Comparison of ENCODE assay signal across 1 cellular context in the genomic region with DNA sequence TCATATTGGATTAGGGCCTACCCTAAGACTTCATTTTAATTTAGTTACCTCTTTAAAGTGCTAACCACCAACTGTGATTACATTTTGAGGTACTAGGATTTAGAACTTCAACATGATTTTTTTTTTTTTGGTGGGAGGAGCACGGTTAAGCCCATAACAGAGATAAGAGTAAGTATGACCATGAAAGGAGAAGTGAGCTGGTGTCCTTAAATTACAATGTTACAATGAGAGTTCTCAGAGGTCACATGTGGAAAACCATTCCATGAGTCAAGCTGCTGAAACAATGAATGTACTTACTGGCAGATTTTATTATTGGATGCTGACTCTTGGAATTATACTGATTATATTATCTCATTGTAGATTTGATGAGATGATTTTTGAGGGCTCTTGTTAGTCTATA.
A peak's percentile ranks its signal among the peaks of the same experiment; 100 is the strongest.
TF ChIP-seq lines count a peak whose summit lies in the region.

No MANE protein-coding gene starts in this region.

TF ChIP-seq in K562, 482 proteins besides CTCF, POLR2A, EP300 and RAD21 (continued from another document):
- TF ChIP-seq, protein P1, sequence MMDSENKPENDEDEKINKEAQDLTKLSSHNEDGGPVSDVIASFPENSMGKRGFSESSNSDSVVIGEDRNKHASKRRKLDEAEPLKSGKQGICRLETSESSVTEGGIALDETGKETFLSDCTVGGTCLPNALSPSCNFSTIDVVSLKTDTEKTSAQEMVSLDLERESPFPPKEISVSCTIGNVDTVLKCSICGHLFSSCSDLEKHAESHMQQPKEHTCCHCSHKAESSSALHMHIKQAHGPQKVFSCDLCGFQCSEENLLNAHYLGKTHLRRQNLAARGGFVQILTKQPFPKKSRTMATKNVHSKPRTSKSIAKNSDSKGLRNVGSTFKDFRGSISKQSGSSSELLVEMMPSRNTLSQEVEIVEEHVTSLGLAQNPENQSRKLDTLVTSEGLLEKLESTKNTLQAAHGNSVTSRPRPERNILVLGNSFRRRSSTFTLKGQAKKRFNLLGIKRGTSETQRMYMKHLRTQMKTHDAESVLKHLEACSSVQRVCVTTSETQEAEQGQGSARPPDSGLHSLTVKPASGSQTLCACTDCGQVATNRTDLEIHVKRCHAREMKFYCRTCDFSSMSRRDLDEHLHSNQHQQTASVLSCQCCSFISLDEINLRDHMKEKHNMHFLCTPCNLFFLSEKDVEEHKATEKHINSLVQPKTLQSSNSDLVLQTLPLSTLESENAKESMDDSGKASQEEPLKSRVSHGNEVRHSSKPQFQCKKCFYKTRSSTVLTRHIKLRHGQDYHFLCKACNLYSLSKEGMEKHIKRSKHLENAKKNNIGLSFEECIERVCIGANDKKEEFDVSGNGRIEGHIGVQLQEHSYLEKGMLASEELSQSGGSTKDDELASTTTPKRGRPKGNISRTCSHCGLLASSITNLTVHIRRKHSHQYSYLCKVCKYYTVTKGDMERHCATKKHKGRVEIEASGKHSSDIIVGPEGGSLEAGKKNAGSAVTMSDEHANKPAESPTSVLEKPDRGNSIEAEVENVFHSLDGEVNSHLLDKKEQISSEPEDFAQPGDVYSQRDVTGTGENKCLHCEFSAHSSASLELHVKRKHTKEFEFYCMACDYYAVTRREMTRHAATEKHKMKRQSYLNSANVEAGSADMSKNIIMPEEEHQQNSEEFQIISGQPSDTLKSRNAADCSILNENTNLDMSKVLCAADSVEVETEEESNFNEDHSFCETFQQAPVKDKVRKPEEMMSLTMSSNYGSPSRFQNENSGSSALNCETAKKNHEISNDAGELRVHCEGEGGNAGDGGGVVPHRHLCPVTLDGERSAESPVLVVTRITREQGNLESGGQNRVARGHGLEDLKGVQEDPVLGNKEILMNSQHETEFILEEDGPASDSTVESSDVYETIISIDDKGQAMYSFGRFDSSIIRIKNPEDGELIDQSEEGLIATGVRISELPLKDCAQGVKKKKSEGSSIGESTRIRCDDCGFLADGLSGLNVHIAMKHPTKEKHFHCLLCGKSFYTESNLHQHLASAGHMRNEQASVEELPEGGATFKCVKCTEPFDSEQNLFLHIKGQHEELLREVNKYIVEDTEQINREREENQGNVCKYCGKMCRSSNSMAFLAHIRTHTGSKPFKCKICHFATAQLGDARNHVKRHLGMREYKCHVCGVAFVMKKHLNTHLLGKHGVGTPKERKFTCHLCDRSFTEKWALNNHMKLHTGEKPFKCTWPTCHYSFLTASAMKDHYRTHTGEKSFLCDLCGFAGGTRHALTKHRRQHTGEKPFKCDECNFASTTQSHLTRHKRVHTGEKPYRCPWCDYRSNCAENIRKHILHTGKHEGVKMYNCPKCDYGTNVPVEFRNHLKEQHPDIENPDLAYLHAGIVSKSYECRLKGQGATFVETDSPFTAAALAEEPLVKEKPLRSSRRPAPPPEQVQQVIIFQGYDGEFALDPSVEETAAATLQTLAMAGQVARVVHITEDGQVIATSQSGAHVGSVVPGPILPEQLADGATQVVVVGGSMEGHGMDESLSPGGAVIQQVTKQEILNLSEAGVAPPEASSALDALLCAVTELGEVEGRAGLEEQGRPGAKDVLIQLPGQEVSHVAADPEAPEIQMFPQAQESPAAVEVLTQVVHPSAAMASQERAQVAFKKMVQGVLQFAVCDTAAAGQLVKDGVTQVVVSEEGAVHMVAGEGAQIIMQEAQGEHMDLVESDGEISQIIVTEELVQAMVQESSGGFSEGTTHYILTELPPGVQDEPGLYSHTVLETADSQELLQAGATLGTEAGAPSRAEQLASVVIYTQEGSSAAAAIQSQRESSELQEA (IDR thresholded peaks at IDR 0.05; ENCODE audit: low read depth): no peak
- no peak for TF ChIP-seq ZNF217 (CRISPR knock-in tag; IDR thresholded peaks at IDR 0.05)
- TF ChIP-seq ARID1B (IDR thresholded peaks at IDR 0.05): 0 out of 2 replicates have a peak, but pooled peaks have one; percentile 17
- peak; percentile 40; the same call in 1 of the 2 replicates for TF ChIP-seq SOX6 (IDR thresholded peaks at IDR 0.05)
- TF ChIP-seq ESRRA (IDR thresholded peaks at IDR 0.05; ENCODE audit: borderline replicate concordance, low read depth): peak; percentile 23; the same call in 1 of the 2 replicates
- TF ChIP-seq SRSF1 (IDR thresholded peaks at IDR 0.05; ENCODE audit: low read depth, low read length): no peak
- peak; percentile 76; the same call in 1 of the 2 replicates for TF ChIP-seq ZNF384 (IDR thresholded peaks at IDR 0.05; ENCODE audit: low read depth, low read length)
- TF ChIP-seq ELF1 (tag; IDR thresholded peaks at IDR 0.05): no peak
- no peak for TF ChIP-seq TAF1 (IDR thresholded peaks at IDR 0.05; ENCODE audit: control insufficient read depth, extremely low read depth, insufficient read depth, low read length, severe bottlenecking)
- TF ChIP-seq, protein P2, sequence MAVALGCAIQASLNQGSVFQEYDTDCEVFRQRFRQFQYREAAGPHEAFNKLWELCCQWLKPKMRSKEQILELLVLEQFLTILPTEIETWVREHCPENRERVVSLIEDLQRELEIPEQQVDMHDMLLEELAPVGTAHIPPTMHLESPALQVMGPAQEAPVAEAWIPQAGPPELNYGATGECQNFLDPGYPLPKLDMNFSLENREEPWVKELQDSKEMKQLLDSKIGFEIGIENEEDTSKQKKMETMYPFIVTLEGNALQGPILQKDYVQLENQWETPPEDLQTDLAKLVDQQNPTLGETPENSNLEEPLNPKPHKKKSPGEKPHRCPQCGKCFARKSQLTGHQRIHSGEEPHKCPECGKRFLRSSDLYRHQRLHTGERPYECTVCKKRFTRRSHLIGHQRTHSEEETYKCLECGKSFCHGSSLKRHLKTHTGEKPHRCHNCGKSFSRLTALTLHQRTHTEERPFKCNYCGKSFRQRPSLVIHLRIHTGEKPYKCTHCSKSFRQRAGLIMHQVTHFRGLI (CRISPR knock-in tag; IDR thresholded peaks at IDR 0.05): no peak
- no peak for TF ChIP-seq PTBP1 (IDR thresholded peaks at IDR 0.05; ENCODE audit: low read depth, low read length)
- TF ChIP-seq KDM1A (IDR thresholded peaks at IDR 0.05): peak; percentile 13 to 45; a peak in 1 of 4 replicates
- no peak for TF ChIP-seq BACH1 (tag; IDR thresholded peaks at IDR 0.05)
- TF ChIP-seq ESRRB (CRISPR knock-in tag; IDR thresholded peaks at IDR 0.05; ENCODE audit: borderline replicate concordance): no peak
- TF ChIP-seq DPF2 (IDR thresholded peaks at IDR 0.05): peak; percentile 23; the same call in 1 of the 2 replicates
- TF ChIP-seq, protein P3, sequence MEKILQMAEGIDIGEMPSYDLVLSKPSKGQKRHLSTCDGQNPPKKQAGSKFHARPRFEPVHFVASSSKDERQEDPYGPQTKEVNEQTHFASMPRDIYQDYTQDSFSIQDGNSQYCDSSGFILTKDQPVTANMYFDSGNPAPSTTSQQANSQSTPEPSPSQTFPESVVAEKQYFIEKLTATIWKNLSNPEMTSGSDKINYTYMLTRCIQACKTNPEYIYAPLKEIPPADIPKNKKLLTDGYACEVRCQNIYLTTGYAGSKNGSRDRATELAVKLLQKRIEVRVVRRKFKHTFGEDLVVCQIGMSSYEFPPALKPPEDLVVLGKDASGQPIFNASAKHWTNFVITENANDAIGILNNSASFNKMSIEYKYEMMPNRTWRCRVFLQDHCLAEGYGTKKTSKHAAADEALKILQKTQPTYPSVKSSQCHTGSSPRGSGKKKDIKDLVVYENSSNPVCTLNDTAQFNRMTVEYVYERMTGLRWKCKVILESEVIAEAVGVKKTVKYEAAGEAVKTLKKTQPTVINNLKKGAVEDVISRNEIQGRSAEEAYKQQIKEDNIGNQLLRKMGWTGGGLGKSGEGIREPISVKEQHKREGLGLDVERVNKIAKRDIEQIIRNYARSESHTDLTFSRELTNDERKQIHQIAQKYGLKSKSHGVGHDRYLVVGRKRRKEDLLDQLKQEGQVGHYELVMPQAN (IDR thresholded peaks at IDR 0.05; ENCODE audit: borderline replicate concordance): no peak
